Comparison of ENCODE assay signal across 17 cellular contexts in the genomic region with DNA sequence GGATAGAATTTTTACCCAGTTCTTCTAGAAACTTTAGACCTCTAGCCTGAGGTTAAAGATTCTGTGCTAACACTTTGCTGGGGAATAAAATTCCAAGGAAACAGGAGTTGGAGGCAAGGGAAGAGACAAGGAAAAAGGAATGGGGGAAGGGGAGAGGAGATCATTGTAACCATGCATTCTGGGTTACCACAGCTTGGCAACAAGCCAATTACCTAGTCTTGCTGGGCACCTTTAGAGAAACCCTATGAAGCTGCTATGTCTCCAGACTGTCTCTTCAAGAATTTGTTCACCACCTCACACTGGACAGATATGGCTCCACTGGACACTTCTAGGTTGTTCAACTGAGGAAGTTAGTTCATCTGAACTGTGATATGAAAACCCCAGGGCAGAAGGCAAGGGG.
"Had no signal": no experiment of that assay in that cellular context is flagged by ENCODE, and none has a peak within 500 bp of the region (broad histone marks: within the 10 kb centered on the region; RNA-seq: fewer than 3 reads in every experiment).

No MANE protein-coding gene starts in this region.

- DNase-seq: activated CD4-positive, CD25-positive, alpha-beta regulatory T cell treated with anti-CD3 and anti-CD28 coated beads, Interleukin-2, amount 50 U/mL, for 72 hours; brain microvascular endothelial cell; effector memory CD8-positive, alpha-beta T cell; foreskin keratinocyte; mesendoderm; nephron progenitor cell; occipital lobe; right cardiac atrium; stimulated activated naive CD8-positive, alpha-beta T cell treated with anti-CD3 and anti-CD28 coated beads, Interleukin-15, Interleukin-2, amounts not matched to agents 100 U/mL and 50 U/mL, for 24 hours had no signal

- H3K27ac ChIP-seq: brain microvascular endothelial cell, coronary artery, foreskin keratinocyte, skin epidermis had no signal

- H3K4me1 ChIP-seq: foreskin keratinocyte had no signal

- H3K4me3 ChIP-seq: coronary artery, skin epidermis had no signal

- H3K9me3 Mint-ChIP-seq: activated naive CD8-positive, alpha-beta T cell treated with anti-CD3 and anti-CD28 coated beads for 36 hours; activated T-helper 1 cell treated with anti-CD3 and anti-CD28 coated beads, Interleukin-12 subunit alpha, Interleukin-12 subunit beta, Interleukin-2, Interleukin-4 antibody, amounts not matched to agents 30 ng/mL and 10 ng/mL and 1 ng/mL, durations not matched to agents 14 hours and 24 hours and 36 hours; central memory CD8-positive, alpha-beta T cell; effector memory CD8-positive, alpha-beta T cell; nephron progenitor cell had no signal

- H3K27me3 Mint-ChIP-seq: activated naive CD8-positive, alpha-beta T cell treated with anti-CD3 and anti-CD28 coated beads for 36 hours; effector memory CD8-positive, alpha-beta T cell; progenitor cell of endocrine pancreas; type B pancreatic cell had no signal

- H3K4me1 Mint-ChIP-seq: activated naive CD8-positive, alpha-beta T cell treated with anti-CD3 and anti-CD28 coated beads for 36 hours; central memory CD8-positive, alpha-beta T cell had no signal

- H3K27ac Mint-ChIP-seq: activated naive CD8-positive, alpha-beta T cell treated with anti-CD3 and anti-CD28 coated beads for 36 hours; activated T-helper 1 cell treated with anti-CD3 and anti-CD28 coated beads, Interleukin-12 subunit alpha, Interleukin-12 subunit beta, Interleukin-2, Interleukin-4 antibody, amounts not matched to agents 30 ng/mL and 10 ng/mL and 1 ng/mL, durations not matched to agents 14 hours and 24 hours and 36 hours; effector memory CD8-positive, alpha-beta T cell; immature natural killer cell; nephron progenitor cell; progenitor cell of endocrine pancreas had no signal

- H3K36me3 ChIP-seq: brain microvascular endothelial cell had no signal

- H3K36me3 Mint-ChIP-seq: activated naive CD8-positive, alpha-beta T cell treated with anti-CD3 and anti-CD28 coated beads for 36 hours; immature natural killer cell; type B pancreatic cell had no signal

- ATAC-seq: effector memory CD8-positive, alpha-beta T cell; foreskin keratinocyte had no signal

- H3K4me3 Mint-ChIP-seq: activated naive CD8-positive, alpha-beta T cell treated with anti-CD3 and anti-CD28 coated beads for 36 hours; activated T-helper 1 cell treated with anti-CD3 and anti-CD28 coated beads, Interleukin-12 subunit alpha, Interleukin-12 subunit beta, Interleukin-2, Interleukin-4 antibody, amounts not matched to agents 30 ng/mL and 10 ng/mL and 1 ng/mL, durations not matched to agents 14 hours and 24 hours and 36 hours; central memory CD8-positive, alpha-beta T cell; effector memory CD8-positive, alpha-beta T cell; immature natural killer cell; nephron progenitor cell had no signal

- H3K27me3 ChIP-seq: brain microvascular endothelial cell, foreskin keratinocyte had no signal
